1 cellular context compared by ENCODE assay signal in the genomic region with DNA sequence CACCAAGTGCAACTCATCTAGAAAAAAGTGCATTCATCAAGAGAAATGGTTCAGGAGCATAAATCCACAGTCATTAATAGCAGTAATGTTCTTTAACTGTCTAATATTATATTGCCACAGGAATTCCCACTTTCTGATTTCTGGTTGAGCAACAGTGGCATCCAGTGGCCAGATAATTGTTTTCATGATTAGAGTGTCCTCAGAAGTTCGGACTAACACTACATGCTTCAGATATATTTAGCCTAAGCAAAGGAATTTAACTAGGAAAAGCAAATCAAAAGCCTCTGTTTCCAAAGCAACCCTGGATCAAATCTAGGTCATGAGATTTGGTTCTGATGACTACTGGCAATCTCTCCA.
TF ChIP-seq lines count a peak whose summit lies in the region.

No MANE protein-coding gene starts in this region.

TF ChIP-seq in neural cell, 6 proteins besides CTCF, POLR2A, EP300 and RAD21 (continued from another document):
- TF ChIP-seq, protein P1, sequence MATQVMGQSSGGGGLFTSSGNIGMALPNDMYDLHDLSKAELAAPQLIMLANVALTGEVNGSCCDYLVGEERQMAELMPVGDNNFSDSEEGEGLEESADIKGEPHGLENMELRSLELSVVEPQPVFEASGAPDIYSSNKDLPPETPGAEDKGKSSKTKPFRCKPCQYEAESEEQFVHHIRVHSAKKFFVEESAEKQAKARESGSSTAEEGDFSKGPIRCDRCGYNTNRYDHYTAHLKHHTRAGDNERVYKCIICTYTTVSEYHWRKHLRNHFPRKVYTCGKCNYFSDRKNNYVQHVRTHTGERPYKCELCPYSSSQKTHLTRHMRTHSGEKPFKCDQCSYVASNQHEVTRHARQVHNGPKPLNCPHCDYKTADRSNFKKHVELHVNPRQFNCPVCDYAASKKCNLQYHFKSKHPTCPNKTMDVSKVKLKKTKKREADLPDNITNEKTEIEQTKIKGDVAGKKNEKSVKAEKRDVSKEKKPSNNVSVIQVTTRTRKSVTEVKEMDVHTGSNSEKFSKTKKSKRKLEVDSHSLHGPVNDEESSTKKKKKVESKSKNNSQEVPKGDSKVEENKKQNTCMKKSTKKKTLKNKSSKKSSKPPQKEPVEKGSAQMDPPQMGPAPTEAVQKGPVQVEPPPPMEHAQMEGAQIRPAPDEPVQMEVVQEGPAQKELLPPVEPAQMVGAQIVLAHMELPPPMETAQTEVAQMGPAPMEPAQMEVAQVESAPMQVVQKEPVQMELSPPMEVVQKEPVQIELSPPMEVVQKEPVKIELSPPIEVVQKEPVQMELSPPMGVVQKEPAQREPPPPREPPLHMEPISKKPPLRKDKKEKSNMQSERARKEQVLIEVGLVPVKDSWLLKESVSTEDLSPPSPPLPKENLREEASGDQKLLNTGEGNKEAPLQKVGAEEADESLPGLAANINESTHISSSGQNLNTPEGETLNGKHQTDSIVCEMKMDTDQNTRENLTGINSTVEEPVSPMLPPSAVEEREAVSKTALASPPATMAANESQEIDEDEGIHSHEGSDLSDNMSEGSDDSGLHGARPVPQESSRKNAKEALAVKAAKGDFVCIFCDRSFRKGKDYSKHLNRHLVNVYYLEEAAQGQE (IDR thresholded peaks at IDR 0.05; ENCODE audit: borderline replicate concordance): no peak
- TF ChIP-seq SMC3 (conservative IDR thresholded peaks at IDR 0.05; ENCODE audit: poor library complexity): no peak
- no peak for TF ChIP-seq MXI1 (conservative IDR thresholded peaks at IDR 0.05; ENCODE audit: poor library complexity, severe bottlenecking)
- TF ChIP-seq TAF1 (IDR thresholded peaks at IDR 0.05; ENCODE audit: low read depth): no peak
